24 cellular contexts compared by ENCODE assay signal in the genomic region with DNA sequence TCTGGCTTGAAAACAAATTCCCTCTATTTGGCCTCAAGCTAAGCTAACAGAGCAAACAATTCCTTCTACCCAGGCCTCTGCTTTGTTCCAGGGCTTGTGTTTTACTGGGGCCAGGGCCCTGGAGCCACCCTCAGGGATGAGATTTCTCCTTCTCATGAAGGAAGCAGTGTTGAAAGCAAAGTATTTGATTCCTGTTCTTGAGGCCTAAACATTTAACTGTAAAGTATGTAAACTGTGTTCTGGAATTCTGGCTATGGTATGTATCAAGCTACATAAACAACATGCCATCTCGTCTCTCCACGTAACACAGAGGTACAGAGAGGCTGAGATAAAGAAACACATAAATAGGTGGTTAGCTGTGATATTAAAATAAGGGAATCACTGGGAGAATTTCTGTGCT.
DNase-seq lines count a peak whose midpoint lies in the region; ATAC-seq and TF ChIP-seq lines count a peak whose summit lies in the region.
"Had no signal": no experiment of that assay in that cellular context is flagged by ENCODE, and none has a peak within 500 bp of the region (broad histone marks: within the 10 kb centered on the region; RNA-seq: fewer than 3 reads in every experiment).

No MANE protein-coding gene starts in this region.

- H3K27ac ChIP-seq in aorta (ENCODE audit: low read depth in 1 of 2, low read length in 2 of 2), result no peak overlapping the region
- H3K27ac ChIP-seq: GM23248, SK-N-MC had no signal

- H3K9me3 Mint-ChIP-seq in chondrocyte (ENCODE audit: low read depth), result peaks cover 3% of the 10 kb centered on the region
- H3K9me3 Mint-ChIP-seq in progenitor cell of endocrine pancreas (ENCODE audit: low read depth), result peaks cover 4% of the 10 kb centered on the region

- no peaks in the 10 kb centered on the region for H3K9me3 ChIP-seq in aorta (ENCODE audit: control insufficient read depth, low read length)
- H3K9me3 ChIP-seq: HAP-1 had no signal

- POLR2A ChIA-PET in GM10248 (lab: Yijun Ruan, JAX), result no interaction called here

- peaks cover 9% of the 10 kb centered on the region for H3K36me3 Mint-ChIP-seq in chondrocyte (ENCODE audit: low read depth)
- H3K36me3 Mint-ChIP-seq in progenitor cell of endocrine pancreas (ENCODE audit: insufficient read depth), result peaks cover 8% of the 10 kb centered on the region

- H3K4me3 ChIP-seq in aorta (ENCODE audit: low read length in 2 of 2), result no peak overlapping the region
- H3K4me3 ChIP-seq: GM12878, GM23248, HAP-1, SK-N-MC had no signal

- H3K27me3 Mint-ChIP-seq in chondrocyte (ENCODE audit: low read depth) (no peaks in the 10 kb centered on the region), progenitor cell of endocrine pancreas (no peaks in the 10 kb centered on the region)
- H3K27me3 Mint-ChIP-seq: B cell had no signal

- intact Hi-C loops in aorta (cut with DNase I), result no loop called here

- no peak for ATAC-seq in aorta (ENCODE audit: low FRiP score)
- ATAC-seq: GM12878 had no signal

- CTCF ChIA-PET in GM10248 (lab: Yijun Ruan, JAX), result interaction anchor here (2.2 to 7.9 kb wide), 3 partner anchors 11 to 19 kb away, joined by 5 to 60 read pairs (median 10); no protein-coding TSS in a partner anchor

- DNase-seq in DMS53 treated with DMSO at 0.1 percent for 48 hours (lab: John Stamatoyannopoulos, UW; ENCODE audit: unreplicated experiment) (peak; percentile 15), NCI-H1092 treated with DMSO at 0.1 percent for 48 hours (lab: John Stamatoyannopoulos, UW) (peak; percentile 24), chondrocyte (ENCODE audit: low spot score) (no peak), progenitor cell of endocrine pancreas (ENCODE audit: low spot score, unreplicated experiment) (no peak), OCI-M1 (lab: John Stamatoyannopoulos, UW) (no peak), GM10248 (ENCODE audit: extremely low spot score) (no peak), aorta (no peak)
- DNase-seq: ACHN, COR-L47, DMS 273 treated with DMSO at 0.1 percent for 48 hours, GF-D8, GM23248, Kasumi-1, MM.1S, NCI-H1105, NCI-H187, NCI-H2107, NCI-H2227 treated with DMSO at 0.1 percent for 48 hours, NCI-H524 treated with DMSO at 0.1 percent for 48 hours, SHP77 had no signal

- H3K4me3 Mint-ChIP-seq in chondrocyte (ENCODE audit: unreplicated experiment) (no peak overlapping the region), progenitor cell of endocrine pancreas (ENCODE audit: low read depth) (no peak overlapping the region)
- H3K4me3 Mint-ChIP-seq: B cell had no signal

- H3K36me3 ChIP-seq in aorta (ENCODE audit: control insufficient read depth in 1 of 2, insufficient read depth in 2 of 2, low read length in 1 of 2), result peaks cover 0 to 1% of the 10 kb centered on the region in 2 donors
- H3K36me3 ChIP-seq: HAP-1 had no signal

- peak overlapping the region; percentile 22 for H3K27ac Mint-ChIP-seq in chondrocyte (ENCODE audit: unreplicated experiment)
- H3K27ac Mint-ChIP-seq in progenitor cell of endocrine pancreas, result peak overlapping the region; percentile 34
- H3K27ac Mint-ChIP-seq: B cell had no signal

- no peaks in the 10 kb centered on the region for H3K27me3 ChIP-seq in aorta (ENCODE audit: control insufficient read depth in 1 of 2, insufficient read depth in 2 of 2, low read length in 1 of 2)

- peaks cover 24% of the 10 kb centered on the region for H3K4me1 Mint-ChIP-seq in chondrocyte (ENCODE audit: low read depth)
- peaks cover 7% of the 10 kb centered on the region for H3K4me1 Mint-ChIP-seq in progenitor cell of endocrine pancreas (ENCODE audit: low read depth)
- H3K4me1 Mint-ChIP-seq: B cell had no signal

- 82 to 87% methylated on average over 2 of the region's 2 CpGs for whole genome bisulfite sequencing in aorta, 2 donors

- H3K4me1 ChIP-seq in aorta (ENCODE audit: control insufficient read depth in 1 of 2, insufficient read depth in 2 of 2, low read length in 2 of 2), result no peaks in the 10 kb centered on the region
- H3K4me1 ChIP-seq: HAP-1 had no signal

- TF ChIP-seq CTCF in chondrocyte (IDR thresholded peaks at IDR 0.05) (no peak), progenitor cell of endocrine pancreas (IDR thresholded peaks at IDR 0.05; ENCODE audit: unreplicated experiment) (no peak), GM10248 (IDR thresholded peaks at IDR 0.05; ENCODE audit: control extremely low read depth, extremely low read depth, low read depth, missing control alignments) (no peak)

Comparison
In these comparisons a context has a peak if more than half of its experiments do, and no peak if none do; other contexts are left out.
1. DNase-seq: peak in DMS53 treated with DMSO at 0.1 percent for 48 hours (single experiment) and NCI-H1092 treated with DMSO at 0.1 percent for 48 hours (single experiment); none in chondrocyte (single experiment), progenitor cell of endocrine pancreas (single experiment), OCI-M1 (single experiment), GM10248 (single experiment) and aorta (0 of 2).